ENCODE assay signal across 9 cellular contexts in the genomic region with DNA sequence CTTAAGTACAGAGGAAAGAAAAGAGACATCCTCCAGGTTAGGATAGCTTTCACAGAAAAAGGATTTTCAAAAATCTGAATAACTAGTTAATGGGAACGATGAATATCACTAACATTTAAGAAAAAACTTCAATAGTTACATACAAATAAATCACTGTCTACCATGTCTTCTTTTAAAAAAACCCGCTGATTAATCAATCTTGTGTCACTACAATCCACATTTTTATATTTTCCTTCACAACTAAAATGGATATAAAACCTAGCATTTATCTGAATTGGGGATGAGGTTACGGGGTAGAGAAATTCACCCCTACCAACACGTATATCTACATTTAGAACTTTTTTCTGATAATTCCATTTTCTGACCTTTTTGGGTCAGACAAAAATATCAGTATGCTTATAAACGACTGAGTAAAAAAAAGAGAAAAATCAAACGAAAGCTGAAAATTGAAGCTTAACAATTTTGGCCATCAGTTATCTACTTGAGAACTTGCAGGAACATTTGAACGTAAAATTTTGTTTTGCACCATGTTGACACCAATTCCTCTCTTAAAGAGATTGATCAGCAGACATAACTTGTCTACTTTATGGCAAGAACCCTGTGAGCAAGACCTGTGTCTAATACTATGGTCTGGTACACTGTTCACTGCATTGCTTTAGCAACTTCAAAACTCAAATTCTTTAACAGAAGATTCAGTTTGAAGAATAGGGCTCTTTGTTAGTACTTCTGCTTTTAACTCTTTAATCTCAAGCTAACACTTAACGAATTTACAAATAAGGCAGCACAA. TPM values are rescaled to one million over a fixed set of nuclear protein-coding genes. Genes with fewer than 3 reads are reported as not detected.
DNase-seq lines count a peak whose midpoint lies in the region; TF ChIP-seq lines count a peak whose summit lies in the region.
"Had no signal": no experiment of that assay in that cellular context is flagged by ENCODE, and none has a peak within 500 bp of the region (broad histone marks: within the 10 kb centered on the region; RNA-seq: fewer than 3 reads in every experiment).

No MANE protein-coding gene starts in this region.

- in situ Hi-C loops in astrocyte of the cerebellum (cut with HindIII; ENCODE audit: low sequenced_read_pairs) (loop anchor here (25.0 kb wide), 1 partner anchor 486 kb away; no protein-coding TSS in a partner anchor), GM13976 (cut with MboI; ENCODE audit: low sequenced_read_pairs, unreplicated experiment) (loop anchor here (5.0 to 10.0 kb wide), 2 partner anchors 171 to 394 kb away; no protein-coding TSS in a partner anchor)

- no peak overlapping the region for H3K27ac Mint-ChIP-seq in mesothelial cell of epicardium

- H3K9me3 Mint-ChIP-seq in mesothelial cell of epicardium, result no peaks in the 10 kb centered on the region

- POLR2A ChIA-PET in AG04450 (lab: Yijun Ruan, JAX), result no interaction called here

- DNase-seq in AG04450 (ENCODE audit: low read depth, low spot score) (no peak), H7 (no peak), astrocyte of the cerebellum (ENCODE audit: low read depth) (no peak), mesothelial cell of epicardium (ENCODE audit: low spot score in 2 of 2, unreplicated experiment in 2 of 2) (no peak), GM13976 (ENCODE audit: low spot score) (no peak), HK-2 (ENCODE audit: unreplicated experiment) (no peak), NCI-H526 (lab: John Stamatoyannopoulos, UW) (no peak), occipital lobe (lab: John Stamatoyannopoulos, UW) (no peak)
- DNase-seq: NK-92 treated with Interleukin-12 subunit alpha and Interleukin-12 subunit beta, amount 100 ng/mL, for 24 hours had no signal

- TF ChIP-seq CTCF in AG04450 (IDR thresholded peaks at IDR 0.05; ENCODE audit: low read depth, low read length), result no peak
- no peak for TF ChIP-seq CTCF in astrocyte of the cerebellum (IDR thresholded peaks at IDR 0.05; ENCODE audit: low read depth, low read length, missing control alignments)
- TF ChIP-seq CTCF in mesothelial cell of epicardium (IDR thresholded peaks at IDR 0.05; ENCODE audit: unreplicated experiment), result no peak
- TF ChIP-seq CTCF in GM13976 (IDR thresholded peaks at IDR 0.05; ENCODE audit: borderline replicate concordance, control extremely low read depth, extremely low read depth, insufficient read depth, missing control alignments), result no peak

- no peaks in the 10 kb centered on the region; the same call in 1 of the 2 replicates for H3K9me3 ChIP-seq in AG04450 (ENCODE audit: control insufficient read depth, insufficient read depth, low read length)

- no peak overlapping the region for H3K27ac ChIP-seq in AG04450 (ENCODE audit: low read depth, low read length)

- peaks cover 15% of the 10 kb centered on the region for H3K27me3 Mint-ChIP-seq in mesothelial cell of epicardium (ENCODE audit: low read depth)

- CTCF ChIA-PET in AG04450 (lab: Charles Lee), result interaction anchor here (0.6 kb wide), 2 partner anchors 452 to 570 kb away, joined by 3 read pairs; no protein-coding TSS in a partner anchor

- no peaks in the 10 kb centered on the region for H3K27me3 ChIP-seq in AG04450 (ENCODE audit: control insufficient read depth, insufficient read depth, low read length)
- H3K27me3 ChIP-seq in H7 (ENCODE audit: control insufficient read depth, insufficient read depth, low read length), result peaks cover 24% of the 10 kb centered on the region

- peak overlapping the region; percentile 70 for H3K4me3 ChIP-seq in AG04450 (ENCODE audit: low read depth, low read length)
- H3K4me3 ChIP-seq in H7 (ENCODE audit: insufficient read depth, low read depth, low read length), result peak overlapping the region; percentile 16; the same call in 1 of the 2 replicates
- H3K4me3 ChIP-seq in astrocyte of the cerebellum (ENCODE audit: low read depth, low read length), result peak overlapping the region; percentile 10

- peak overlapping the region; percentile 73 for H3K4me3 Mint-ChIP-seq in mesothelial cell of epicardium

- H3K36me3 Mint-ChIP-seq in mesothelial cell of epicardium, result peaks cover 11% of the 10 kb centered on the region

- no peaks in the 10 kb centered on the region for H3K36me3 ChIP-seq in H7 (replicated peaks; ENCODE audit: control insufficient read depth, insufficient read depth, low read length)

- peaks cover 59% of the 10 kb centered on the region for H3K4me1 Mint-ChIP-seq in mesothelial cell of epicardium

RNA-seq across cellular contexts. Expression of gene NR3C1, which starts 4.8 kb away (rescaled TPM):
- polyA plus RNA-seq in AG04450 (2011; rRNA removed), result 34.7 and 44.1 TPM in 2 replicates
- polyA minus RNA-seq in AG04450 (2011; rRNA and poly(A)+ RNA removed), result 43.3 and 66.9 TPM in 2 replicates
- 19.0 and 21.1 TPM in 2 replicates for total RNA-seq in H7 (2014; rRNA removed; shearing (Covaris generic))
- total RNA-seq in mesothelial cell of epicardium (29.2 to 35.3 TPM (median 34.5 TPM) in 3 replicates), occipital lobe (27.1 TPM)

Comparison
In these comparisons a context has a peak if more than half of its experiments do, and no peak if none do; other contexts are left out.
1. H3K4me3 ChIP-seq: peak in every context shown above with its lines; median percentile 70 in AG04450; 16 in H7; 10 in astrocyte of the cerebellum.